In the genomic region with DNA sequence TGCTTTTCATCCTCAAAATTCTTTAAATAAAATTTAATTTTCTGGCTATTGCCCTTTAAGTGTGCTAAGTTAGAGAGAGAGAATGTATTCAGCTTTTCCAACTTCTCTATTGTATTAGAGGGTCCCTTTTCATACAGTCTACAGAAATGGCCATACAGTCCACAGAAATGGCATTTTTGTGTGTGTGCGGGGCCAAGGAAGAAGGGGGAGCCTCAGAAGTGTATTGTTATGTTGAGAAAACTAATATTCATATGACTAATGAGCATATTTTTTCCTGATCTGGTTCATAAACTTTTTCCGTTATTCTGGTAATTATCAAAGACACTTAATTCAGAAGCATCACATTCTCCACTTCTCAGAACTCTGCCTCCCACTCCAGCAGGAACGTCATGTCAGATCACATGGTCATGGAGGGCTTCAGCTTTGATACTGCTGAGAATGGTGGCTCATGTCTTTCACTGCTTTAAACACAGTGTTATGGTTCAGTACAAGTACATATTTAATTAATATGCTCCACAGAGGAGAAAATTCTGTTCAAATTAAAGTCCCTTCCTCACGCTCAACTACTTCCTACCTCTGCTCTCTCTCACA, we compare ENCODE assay signal across 13 cellular contexts. TPM values are rescaled to one million over a fixed set of nuclear protein-coding genes. Genes with fewer than 3 reads are reported as not detected.
DNase-seq lines count a peak whose midpoint lies in the region; ATAC-seq and TF ChIP-seq lines count a peak whose summit lies in the region.
"Had no signal": no experiment of that assay in that cellular context is flagged by ENCODE, and none has a peak within 500 bp of the region (broad histone marks: within the 10 kb centered on the region; RNA-seq: fewer than 3 reads in every experiment).

No MANE protein-coding gene starts in this region.

- H3K9me3 ChIP-seq in CD4-positive, alpha-beta T cell (ENCODE audit: control insufficient read depth, low read length) = no peaks in the 10 kb centered on the region

- intact Hi-C loops in CD4-positive, alpha-beta T cell (cut with DNase I, micrococcal nuclease) = loop anchor here in 1 of 2 experiments (5.0 kb wide), 1 partner anchor 36 kb away; the partner anchor contains the start of gene ELMO1
- intact Hi-C loops in activated CD4-positive, alpha-beta T cell treated with anti-CD3 and anti-CD28 coated beads, Interleukin-2, amount 10 ng/mL, durations not matched to agents 24 days and 14 days (cut with micrococcal nuclease) = no loop called here

- no peak for ATAC-seq in CD4-positive, alpha-beta T cell (ENCODE audit: poor library complexity)
- peak; percentile 65 for ATAC-seq in activated naive CD8-positive, alpha-beta T cell treated with anti-CD3 and anti-CD28 coated beads, Interleukin-2, amount 50 U/mL, for 24 hours
- ATAC-seq: right cardiac atrium had no signal

- no peak for DNase-seq in CD4-positive, alpha-beta T cell
- DNase-seq in activated CD4-positive, alpha-beta T cell treated with anti-CD3 and anti-CD28 coated beads, Interleukin-2, amount 10 ng/mL, durations not matched to agents 24 days and 14 days = no peak
- peak; percentile 45 for DNase-seq in activated naive CD8-positive, alpha-beta T cell treated with anti-CD3 and anti-CD28 coated beads, Interleukin-2, amount 50 U/mL, for 24 hours
- peak; percentile 69 for DNase-seq in stimulated activated CD4-positive, alpha-beta T cell treated with anti-CD3 and anti-CD28 coated beads, Interleukin-4, amount 100 ng/mL, for 24 hours
- DNase-seq in NCI-H187 treated with DMSO at 0.1 percent for 48 hours (lab: John Stamatoyannopoulos, UW) (no peak), SIG-M5 (lab: John Stamatoyannopoulos, UW) (no peak), DMS53 (lab: John Stamatoyannopoulos, UW) (no peak), Kasumi-1 (lab: John Stamatoyannopoulos, UW) (no peak)
- DNase-seq: EL, NCI-H146, NCI-H69, right cardiac atrium had no signal

- peak overlapping the region; percentile 81 for H3K27ac Mint-ChIP-seq in CD4-positive, alpha-beta T cell
- H3K27ac Mint-ChIP-seq in activated CD4-positive, alpha-beta T cell treated with anti-CD3 and anti-CD28 coated beads, Interleukin-2, amount 10 ng/mL, durations not matched to agents 24 days and 14 days = peak overlapping the region; percentile 91
- H3K27ac Mint-ChIP-seq in activated naive CD8-positive, alpha-beta T cell treated with anti-CD3 and anti-CD28 coated beads, Interleukin-2, amount 50 U/mL, for 24 hours = peak overlapping the region; percentile 98

- POLR2A ChIA-PET in CD4-positive, alpha-beta T cell (lab: Charles Lee) = interaction anchor here (1.0 to 4.7 kb wide), 3 partner anchors 20 to 56 kb away, joined by 3 to 73 read pairs (median 3); partner anchors contain the start of gene ELMO1

- H3K36me3 Mint-ChIP-seq in CD4-positive, alpha-beta T cell (ENCODE audit: low read depth) = no peaks in the 10 kb centered on the region
- peaks cover 22% of the 10 kb centered on the region for H3K36me3 Mint-ChIP-seq in activated CD4-positive, alpha-beta T cell treated with anti-CD3 and anti-CD28 coated beads, Interleukin-2, amount 10 ng/mL, durations not matched to agents 24 days and 14 days (ENCODE audit: low read depth)
- peaks cover 9% of the 10 kb centered on the region for H3K36me3 Mint-ChIP-seq in activated naive CD8-positive, alpha-beta T cell treated with anti-CD3 and anti-CD28 coated beads, Interleukin-2, amount 50 U/mL, for 24 hours (ENCODE audit: low read depth)

- H3K27me3 ChIP-seq in CD4-positive, alpha-beta T cell (ENCODE audit: control insufficient read depth, insufficient read depth, low read length) = no peaks in the 10 kb centered on the region

- peaks cover 61% of the 10 kb centered on the region for H3K4me1 Mint-ChIP-seq in CD4-positive, alpha-beta T cell (ENCODE audit: low read depth)
- H3K4me1 Mint-ChIP-seq in activated CD4-positive, alpha-beta T cell treated with anti-CD3 and anti-CD28 coated beads, Interleukin-2, amount 10 ng/mL, durations not matched to agents 24 days and 14 days = peaks cover 45% of the 10 kb centered on the region
- peaks cover 71% of the 10 kb centered on the region for H3K4me1 Mint-ChIP-seq in activated naive CD8-positive, alpha-beta T cell treated with anti-CD3 and anti-CD28 coated beads, Interleukin-2, amount 50 U/mL, for 24 hours

- CTCF ChIA-PET in CD4-positive, alpha-beta T cell (lab: Charles Lee) = interaction anchor here (0.7 kb wide), 1 partner anchor 36 kb away, joined by 3 read pairs; no protein-coding TSS in a partner anchor

- H3K4me3 Mint-ChIP-seq in CD4-positive, alpha-beta T cell = peak overlapping the region; percentile 49
- peak overlapping the region; percentile 81 for H3K4me3 Mint-ChIP-seq in activated CD4-positive, alpha-beta T cell treated with anti-CD3 and anti-CD28 coated beads, Interleukin-2, amount 10 ng/mL, durations not matched to agents 24 days and 14 days
- H3K4me3 Mint-ChIP-seq in activated naive CD8-positive, alpha-beta T cell treated with anti-CD3 and anti-CD28 coated beads, Interleukin-2, amount 50 U/mL, for 24 hours = peak overlapping the region; percentile 16

- no peaks in the 10 kb centered on the region for H3K27me3 Mint-ChIP-seq in CD4-positive, alpha-beta T cell
- no peaks in the 10 kb centered on the region for H3K27me3 Mint-ChIP-seq in activated CD4-positive, alpha-beta T cell treated with anti-CD3 and anti-CD28 coated beads, Interleukin-2, amount 10 ng/mL, durations not matched to agents 24 days and 14 days
- no peaks in the 10 kb centered on the region for H3K27me3 Mint-ChIP-seq in activated naive CD8-positive, alpha-beta T cell treated with anti-CD3 and anti-CD28 coated beads, Interleukin-2, amount 50 U/mL, for 24 hours
- H3K27me3 Mint-ChIP-seq: IgD-negative memory B cell had no signal

- TF ChIP-seq CTCF in CD4-positive, alpha-beta T cell (IDR thresholded peaks at IDR 0.05) = no peak

- H3K27ac ChIP-seq in CD4-positive, alpha-beta T cell (ENCODE audit: low read depth, low read length) = no peak overlapping the region

- H3K9me3 Mint-ChIP-seq in CD4-positive, alpha-beta T cell = peaks cover 2% of the 10 kb centered on the region
- peaks cover 4% of the 10 kb centered on the region for H3K9me3 Mint-ChIP-seq in activated CD4-positive, alpha-beta T cell treated with anti-CD3 and anti-CD28 coated beads, Interleukin-2, amount 10 ng/mL, durations not matched to agents 24 days and 14 days
- peaks cover 5% of the 10 kb centered on the region for H3K9me3 Mint-ChIP-seq in activated naive CD8-positive, alpha-beta T cell treated with anti-CD3 and anti-CD28 coated beads, Interleukin-2, amount 50 U/mL, for 24 hours

RNA-seq across cellular contexts. Expression of gene ELMO1, which starts 37.1 kb away (rescaled TPM):
- 100 to 1,000 TPM; 117 to 120 TPM for total RNA-seq in CD4-positive, alpha-beta T cell
- 110 and 121 TPM in 2 replicates for total RNA-seq in activated CD4-positive, alpha-beta T cell treated with anti-CD3 and anti-CD28 coated beads, Interleukin-2, amount 10 ng/mL, durations not matched to agents 24 days and 14 days

Comparison
In these comparisons a context has a peak if more than half of its experiments do, and no peak if none do; other contexts are left out.
1. DNase-seq: peak in activated naive CD8-positive, alpha-beta T cell treated with anti-CD3 and anti-CD28 coated beads, Interleukin-2, amount 50 U/mL, for 24 hours (single experiment) and stimulated activated CD4-positive, alpha-beta T cell treated with anti-CD3 and anti-CD28 coated beads, Interleukin-4, amount 100 ng/mL, for 24 hours (single experiment); none in CD4-positive, alpha-beta T cell (0 of 10), activated CD4-positive, alpha-beta T cell treated with anti-CD3 and anti-CD28 coated beads, Interleukin-2, amount 10 ng/mL, durations not matched to agents 24 days and 14 days (single experiment), NCI-H187 treated with DMSO at 0.1 percent for 48 hours (single experiment), SIG-M5 (single experiment), DMS53 (single experiment) and Kasumi-1 (0 of 2).
2. H3K4me3 Mint-ChIP-seq: peak in every context shown above with its lines; median percentile 81 in activated CD4-positive, alpha-beta T cell treated with anti-CD3 and anti-CD28 coated beads, Interleukin-2, amount 10 ng/mL, durations not matched to agents 24 days and 14 days; 49 in CD4-positive, alpha-beta T cell; 16 in activated naive CD8-positive, alpha-beta T cell treated with anti-CD3 and anti-CD28 coated beads, Interleukin-2, amount 50 U/mL, for 24 hours.
3. Peak in every context shown above with its lines, with median percentiles within 50 percentile points of each other: H3K27ac Mint-ChIP-seq.